ENCODE assay signal across 1 cellular context in the genomic region with DNA sequence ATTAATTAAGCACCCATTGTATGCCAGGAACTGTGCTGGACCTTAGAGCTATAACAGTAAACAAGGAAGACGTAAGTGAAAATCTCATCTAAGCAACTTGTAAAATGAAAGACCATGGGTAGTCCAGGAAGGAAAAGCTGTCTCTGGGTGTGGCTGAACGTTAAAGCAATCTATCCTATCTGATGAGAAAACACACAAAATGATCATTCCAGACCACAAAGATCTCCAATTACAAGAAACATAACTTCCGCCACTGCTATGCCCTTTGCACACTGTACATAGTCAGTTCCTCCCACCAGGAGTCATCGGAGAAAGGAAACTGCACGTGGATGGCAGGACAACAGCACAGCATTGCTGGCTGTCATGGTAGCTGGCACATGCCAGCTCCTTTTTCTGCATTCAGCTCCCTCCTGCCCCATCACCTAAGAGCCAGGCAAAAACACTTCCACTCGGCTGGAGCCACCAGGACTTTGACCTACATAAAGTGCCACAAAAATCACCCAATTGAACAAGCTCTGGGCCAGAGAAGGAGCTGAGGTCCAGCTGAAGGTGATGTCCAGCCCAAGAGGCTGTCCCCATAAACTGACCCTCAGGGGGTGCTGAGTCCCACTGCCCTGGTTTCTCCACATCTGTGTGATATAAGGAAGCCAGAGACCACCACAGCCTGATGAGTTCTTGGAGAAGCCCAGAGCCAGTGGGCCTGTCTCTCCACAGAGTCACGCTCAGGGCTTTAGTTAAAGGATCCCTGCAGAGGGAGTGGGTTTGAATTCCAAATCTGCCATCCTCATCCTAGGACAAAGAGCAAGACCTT.
TF ChIP-seq lines count a peak whose summit lies in the region.

No MANE protein-coding gene starts in this region.

TF ChIP-seq in SK-N-SH treated with all-trans-retinoic acid at 6 μM for 48 hours, 23 proteins besides CTCF, POLR2A, EP300 and RAD21 (continued from another document):
- no peak for TF ChIP-seq BACH2 (CRISPR knock-in tag; IDR thresholded peaks at IDR 0.05; ENCODE audit: borderline replicate concordance)
- no peak for TF ChIP-seq ESRRG (CRISPR knock-in tag; IDR thresholded peaks at IDR 0.05)
- no peak for TF ChIP-seq ZFP30 (CRISPR knock-in tag; IDR thresholded peaks at IDR 0.05)
- TF ChIP-seq SNAI2 (CRISPR knock-in tag; IDR thresholded peaks at IDR 0.05): no peak
- no peak for TF ChIP-seq ZNF565 (CRISPR knock-in tag; conservative IDR thresholded peaks at IDR 0.05; ENCODE audit: low read depth)
- TF ChIP-seq ZNF70 (CRISPR knock-in tag; IDR thresholded peaks at IDR 0.05): no peak
- no peak for TF ChIP-seq TCF4 (CRISPR knock-in tag; IDR thresholded peaks at IDR 0.05; ENCODE audit: borderline replicate concordance)
- TF ChIP-seq ZFP3 (CRISPR knock-in tag; IDR thresholded peaks at IDR 0.05): no peak
